ENCODE assay signal across 24 cellular contexts in genomic region chr3:112963683-112964082, GRCh38. TPM values are rescaled to one million over a fixed set of nuclear protein-coding genes. Genes with fewer than 3 reads are reported as not detected.
DNase-seq lines count a peak whose midpoint lies in the region; ATAC-seq, FAIRE-seq and TF ChIP-seq lines count a peak whose summit lies in the region.
"Had no signal": no experiment of that assay in that cellular context is flagged by ENCODE, and none has a peak within 500 bp of the region (broad histone marks: within the 10 kb centered on the region; RNA-seq: fewer than 3 reads in every experiment).

No MANE protein-coding gene starts in this region.

- H3K14ac ChIP-seq in mesenchymal stem cell (ENCODE audit: low read length in 2 of 2), result peak overlapping the region in 1 of 2 experiments; percentile 32

- H2BK5ac ChIP-seq in mesenchymal stem cell (ENCODE audit: low read depth, low read length, poor library complexity, severe bottlenecking), result no peak overlapping the region

- POLR2A ChIA-PET in A549 (lab: Yijun Ruan, JAX), result no interaction called here

- no peak overlapping the region for H3K23ac ChIP-seq in mesenchymal stem cell (ENCODE audit: low read length in 2 of 2)

- H4K91ac ChIP-seq in mesenchymal stem cell (ENCODE audit: low read length), result peak overlapping the region; percentile 39

- no peak overlapping the region for H3K4ac ChIP-seq in mesenchymal stem cell (ENCODE audit: low read depth in 1 of 2, low read length in 2 of 2)

- TF ChIP-seq POLR2A in A549 (IDR thresholded peaks at IDR 0.05; ENCODE audit: low read length) (no peak), heart left ventricle (IDR thresholded peaks at IDR 0.05) (no peak), esophagus muscularis mucosa (IDR thresholded peaks at IDR 0.05; ENCODE audit: low read depth) (no peak)

- H2BK120ac ChIP-seq in mesenchymal stem cell (ENCODE audit: low read depth, low read length), result no peak overlapping the region

- DNase-seq in A549 (ENCODE audit: low read depth in 1 of 2, low spot score in 1 of 2) (no peak), OCI-M1 (lab: John Stamatoyannopoulos, UW) (peak; percentile 5), mesenchymal stem cell (no peak), NCI-H2196 treated with DMSO at 0.1 percent for 48 hours (lab: John Stamatoyannopoulos, UW; ENCODE audit: unreplicated experiment) (no peak), heart left ventricle (no peak), esophagus muscularis mucosa (ENCODE audit: extremely low spot score) (no peak)
- DNase-seq: ACHN; BE2C; C1 segment of cervical spinal cord; Caco-2; Calu3; CD4-positive, alpha-beta memory T cell; CD4-positive, CD25-positive, alpha-beta regulatory T cell; DMS79 treated with DMSO at 0.1 percent for 48 hours; GF-D8 had no signal

- TF ChIP-seq CTCF in A549 (IDR thresholded peaks at IDR 0.05), result no peak
- no peak for TF ChIP-seq CTCF in heart left ventricle (IDR thresholded peaks at IDR 0.05)
- no peak for TF ChIP-seq CTCF in esophagus muscularis mucosa (IDR thresholded peaks at IDR 0.05)

- no peak overlapping the region for H3K4me2 ChIP-seq in A549
- no peak overlapping the region for H3K4me2 ChIP-seq in mesenchymal stem cell (ENCODE audit: low read length, poor library complexity, severe bottlenecking)
- H3K4me2 ChIP-seq: BLaER1 had no signal

- H4K8ac ChIP-seq in mesenchymal stem cell (ENCODE audit: low read length), result no peak overlapping the region

- no peak overlapping the region for H3K27ac ChIP-seq in A549
- no peak overlapping the region for H3K27ac ChIP-seq in mesenchymal stem cell (ENCODE audit: low read length, poor library complexity, severe bottlenecking)
- no peak overlapping the region for H3K27ac ChIP-seq in heart left ventricle
- H3K27ac ChIP-seq in esophagus muscularis mucosa (replicated peaks in 1 of 4), result no peak overlapping the region
- H3K27ac ChIP-seq: 22Rv1, BLaER1 had no signal

- no peak overlapping the region for H2BK12ac ChIP-seq in mesenchymal stem cell (ENCODE audit: low read length in 2 of 2)

- H3K9ac ChIP-seq in mesenchymal stem cell (ENCODE audit: low read length), result no peak overlapping the region
- H3K9ac ChIP-seq: BLaER1 had no signal

- H3K4me1 ChIP-seq in A549 (no peaks in the 10 kb centered on the region), mesenchymal stem cell (ENCODE audit: control insufficient read depth, insufficient read depth, low read depth, low read length) (no peaks in the 10 kb centered on the region), heart left ventricle (peaks cover 0 to 51% (median 0%) of the 10 kb centered on the region in 12 donors), esophagus muscularis mucosa (no peaks in the 10 kb centered on the region)
- H3K4me1 ChIP-seq: BE2C, BLaER1, Caco-2 had no signal

- H3K79me1 ChIP-seq in mesenchymal stem cell (replicated peaks; ENCODE audit: low read length, poor library complexity, severe bottlenecking), result no peaks in the 10 kb centered on the region

- H2AK5ac ChIP-seq in mesenchymal stem cell (ENCODE audit: low read length, severe bottlenecking), result no peak overlapping the region

- H3K27me3 ChIP-seq in mesenchymal stem cell (ENCODE audit: control insufficient read depth in 1 of 2, insufficient read depth in 1 of 2, low read length in 2 of 2) (peaks cover 0 to 7% of the 10 kb centered on the region in 2 experiments), heart left ventricle (peaks cover 0 to 16% (median 0%) of the 10 kb centered on the region in 9 donors), esophagus muscularis mucosa (peaks cover 0 to 9% (median 0%) of the 10 kb centered on the region in 4 donors)
- H3K27me3 ChIP-seq: BE2C, BLaER1 had no signal

- no peaks in the 10 kb centered on the region for H3K36me3 ChIP-seq in mesenchymal stem cell (ENCODE audit: control insufficient read depth in 1 of 2, insufficient read depth in 2 of 2, low read depth in 1 of 2, low read length in 2 of 2)
- no peaks in the 10 kb centered on the region for H3K36me3 ChIP-seq in heart left ventricle
- H3K36me3 ChIP-seq in esophagus muscularis mucosa, result no peaks in the 10 kb centered on the region
- H3K36me3 ChIP-seq: BE2C, BLaER1 had no signal

- no peak for TF ChIP-seq EP300 in A549 (IDR thresholded peaks at IDR 0.05)
- no peak for TF ChIP-seq EP300 in esophagus muscularis mucosa (IDR thresholded peaks at IDR 0.05)

- H3K4me3 ChIP-seq in A549, result no peak overlapping the region
- H3K4me3 ChIP-seq in mesenchymal stem cell (ENCODE audit: insufficient read depth in 1 of 2, low read depth in 1 of 2, low read length in 2 of 2), result no peak overlapping the region
- no peak overlapping the region for H3K4me3 ChIP-seq in heart left ventricle
- no peak overlapping the region for H3K4me3 ChIP-seq in esophagus muscularis mucosa
- H3K4me3 ChIP-seq: BLaER1 had no signal

- FAIRE-seq in A549 (lab: Jason Lieb, UNC), result no peak
- FAIRE-seq: D721Med, G401.6, GM12891, GM19239 had no signal

- 0 out of 3 replicates have a peak, but pooled peaks cover 11% of the 10 kb centered on the region for H3K9me3 ChIP-seq in A549
- H3K9me3 ChIP-seq in mesenchymal stem cell (ENCODE audit: control insufficient read depth, low read length), result peaks cover 3% of the 10 kb centered on the region
- peaks cover 0 to 12% (median 0%) of the 10 kb centered on the region in 12 donors for H3K9me3 ChIP-seq in heart left ventricle
- peaks cover 0 to 6% (median 0%) of the 10 kb centered on the region in 4 donors for H3K9me3 ChIP-seq in esophagus muscularis mucosa
- H3K9me3 ChIP-seq: BE2C, Caco-2 had no signal

- TF ChIP-seq RAD21 in A549 (conservative IDR thresholded peaks at IDR 0.05 in 1 of 2, IDR thresholded peaks at IDR 0.05 in 1 of 2), result no peak

- H3K18ac ChIP-seq in mesenchymal stem cell (ENCODE audit: low read depth in 1 of 2, low read length in 2 of 2), result no peak overlapping the region

- CTCF ChIA-PET in A549 (lab: Yijun Ruan, JAX), result no interaction called here

- ATAC-seq in A549 (no peak), heart left ventricle (no peak)

- no peak overlapping the region for H2AFZ ChIP-seq in mesenchymal stem cell (ENCODE audit: low read depth, low read length)

- no peak overlapping the region for H2BK15ac ChIP-seq in mesenchymal stem cell (ENCODE audit: low read depth, poor library complexity, severe bottlenecking)

- intact Hi-C loops in heart left ventricle (cut with DNase I), result no loop called here
- intact Hi-C loops in esophagus muscularis mucosa (cut with DNase I), result no loop called here

TF ChIP-seq in A549, 52 proteins besides CTCF, POLR2A, EP300 and RAD21:
- no peak for TF ChIP-seq HDAC2 (IDR thresholded peaks at IDR 0.05)
- TF ChIP-seq ZFP36 (IDR thresholded peaks at IDR 0.05; ENCODE audit: borderline replicate concordance, partially characterized antibody), result peak; percentile 77
TF ChIP-seq in A549: peak in this region for 1.

RNA-seq across cellular contexts. Expression of gene CD200R1, which starts 11.2 kb away (rescaled TPM):
- polyA plus RNA-seq in A549 (2011; rRNA removed) (0.08 and 0.12 TPM in 2 replicates), A549 (2017; fragmentation: RNase III; extraction: RNeasy Plus Mini Kit Qiagen cat#74134 plus additional on column Dnase treatment) (0.05 to 0.13 TPM (median 0.08 TPM) in 3 replicates), heart left ventricle (under 1 TPM; 0.08 to 0.19 TPM)
- 0.03 and 0.09 TPM in 2 replicates for polyA plus RNA-seq in A549 (2012; cell fraction: cytosol; rRNA removed)
- polyA plus RNA-seq in A549 (2012; cell fraction: nucleus; rRNA removed), result 0.05 and 0.11 TPM in 2 replicates
- 0.08 TPM in 1 of 2 replicates, not detected in the other for polyA minus RNA-seq in A549 (2011; rRNA and poly(A)+ RNA removed)
- 0.04 TPM for polyA plus RNA-seq in mesenchymal stem cell (2013, experiment 1 of 2)
- polyA plus RNA-seq in mesenchymal stem cell (2013, experiment 2 of 2), result not detected
- total RNA-seq in heart left ventricle (1 to 10 TPM in 3 of 9 donors, under 1 TPM in 6; 0.23 to 4.6 (median 0.70) TPM), esophagus muscularis mucosa (1 to 10 TPM; 1.6 to 3.3 (median 1.7) TPM)
- total RNA-seq: A172, A673, Calu3 had no signal
- polyA plus RNA-seq: AG04450 had no signal

RNA-seq across cellular contexts. Expression of gene GTPBP8, which starts 27.1 kb away (rescaled TPM):
- polyA plus RNA-seq in A549 (2011; rRNA removed) (25.9 and 26.6 TPM in 2 replicates), A549 (2017; fragmentation: RNase III; extraction: RNeasy Plus Mini Kit Qiagen cat#74134 plus additional on column Dnase treatment) (18.0 to 18.9 TPM (median 18.3 TPM) in 3 replicates), heart left ventricle (10 to 100 TPM in 1 of 2 donors, 1 to 10 TPM in 1; 9.8 to 24.3 TPM)
- 36.5 and 39.0 TPM in 2 replicates for polyA plus RNA-seq in A549 (2012; cell fraction: cytosol; rRNA removed)
- 32.4 and 37.8 TPM in 2 replicates for polyA plus RNA-seq in A549 (2012; cell fraction: nucleus; rRNA removed)
- polyA minus RNA-seq in A549 (2011; rRNA and poly(A)+ RNA removed), result 21.3 and 33.1 TPM in 2 replicates
- polyA plus RNA-seq in mesenchymal stem cell (2013, experiment 1 of 2), result 37.4 TPM
- polyA plus RNA-seq in mesenchymal stem cell (2013, experiment 2 of 2), result 37.3 TPM
- total RNA-seq in heart left ventricle (10 to 100 TPM; 17.3 to 52.2 (median 24.6) TPM), esophagus muscularis mucosa (10 to 100 TPM; 21.6 to 30.8 (median 24.8) TPM)
